ENCODE assay signal across 29 cellular contexts in genomic region chr20:5182615-5183254, GRCh38. TPM values are rescaled to one million over a fixed set of nuclear protein-coding genes. Genes with fewer than 3 reads are reported as not detected.
DNase-seq lines count a peak whose midpoint lies in the region; ATAC-seq and TF ChIP-seq lines count a peak whose summit lies in the region.
"Had no signal": no experiment of that assay in that cellular context is flagged by ENCODE, and none has a peak within 500 bp of the region (broad histone marks: within the 10 kb centered on the region; RNA-seq: fewer than 3 reads in every experiment).

No MANE protein-coding gene starts in this region.

- H3K4me3 Mint-ChIP-seq in activated CD4-positive, alpha-beta T cell treated with anti-CD3 and anti-CD28 coated beads, Interleukin-2, amount 10 ng/mL, durations not matched to agents 24 days and 14 days = no peak overlapping the region
- H3K4me3 Mint-ChIP-seq: B cell, immature natural killer cell, natural killer cell had no signal

- peak overlapping the region; percentile 2 to 24 for H3K27ac Mint-ChIP-seq in activated naive CD4-positive, alpha-beta T cell treated with anti-CD3 and anti-CD28 coated beads, Interleukin-2, amount 50 U/mL, for 72 hours
- no peak overlapping the region for H3K27ac Mint-ChIP-seq in activated CD4-positive, alpha-beta T cell treated with anti-CD3 and anti-CD28 coated beads, Interleukin-2, amount 10 ng/mL, durations not matched to agents 24 days and 14 days
- H3K27ac Mint-ChIP-seq: B cell, natural killer cell had no signal

- no peaks in the 10 kb centered on the region for H3K36me3 Mint-ChIP-seq in activated naive CD4-positive, alpha-beta T cell treated with anti-CD3 and anti-CD28 coated beads, Interleukin-2, amount 50 U/mL, for 72 hours
- H3K36me3 Mint-ChIP-seq in activated CD4-positive, alpha-beta T cell treated with anti-CD3 and anti-CD28 coated beads, Interleukin-2, amount 10 ng/mL, durations not matched to agents 24 days and 14 days (ENCODE audit: low read depth) = peaks cover 33% of the 10 kb centered on the region

- H3K27me3 ChIP-seq in ascending aorta (no peaks in the 10 kb centered on the region), liver (ENCODE audit: control insufficient read depth in 4 of 4, insufficient read depth in 4 of 4, low read length in 3 of 4) (no peaks in the 10 kb centered on the region), tibial artery (no peaks in the 10 kb centered on the region)
- H3K27me3 ChIP-seq: brain microvascular endothelial cell, colonic mucosa, esophagus muscularis mucosa, left lung, MG63, pancreas had no signal

- H3K4me3 ChIP-seq in ascending aorta (no peak overlapping the region), liver (ENCODE audit: low read depth in 1 of 3, low read length in 3 of 3) (no peak overlapping the region), tibial artery (no peak overlapping the region)
- H3K4me3 ChIP-seq: A549, colonic mucosa, esophagus muscularis mucosa, K562, left lung, MG63, pancreas had no signal

- WGBS in liver = 62% methylated on average over 2 of the region's 2 CpGs

- H3K9me3 ChIP-seq in ascending aorta = no peaks in the 10 kb centered on the region
- H3K9me3 ChIP-seq in liver (ENCODE audit: control insufficient read depth in 4 of 4, low read length in 3 of 4) = no peaks in the 10 kb centered on the region
- H3K9me3 ChIP-seq in tibial artery = no peaks in the 10 kb centered on the region
- H3K9me3 ChIP-seq: A549, colonic mucosa, esophagus muscularis mucosa, left lung, MG63, pancreas had no signal

- H3K27ac ChIP-seq in ascending aorta (peak overlapping the region; percentile 56 to 81), liver (ENCODE audit: low read depth in 1 of 2, low read length in 2 of 2) (peak overlapping the region in 1 of 2 donors; percentile 84), tibial artery (peak overlapping the region; percentile 64 to 70)
- H3K27ac ChIP-seq: A549, colonic mucosa, esophagus muscularis mucosa, left lung, pancreas had no signal

- H3K4me1 ChIP-seq in ascending aorta = peaks cover 12 to 28% of the 10 kb centered on the region in 2 donors
- H3K4me1 ChIP-seq in liver (ENCODE audit: control insufficient read depth in 4 of 4, insufficient read depth in 4 of 4, low read length in 3 of 4) = peaks cover 0 to 28% (median 24%) of the 10 kb centered on the region in 4 donors
- peaks cover 0 to 60% (median 22%) of the 10 kb centered on the region in 4 donors for H3K4me1 ChIP-seq in tibial artery
- H3K4me1 ChIP-seq: colonic mucosa, left lung, pancreas had no signal

- H3K9ac ChIP-seq in liver (ENCODE audit: low read depth in 1 of 2, low read length in 2 of 2) = no peak overlapping the region

- no peak for ATAC-seq in activated naive CD4-positive, alpha-beta T cell treated with anti-CD3 and anti-CD28 coated beads, Interleukin-2, amount 50 U/mL, for 72 hours
- ATAC-seq: A549, K562, left lung, natural killer cell, pancreas, sciatic nerve had no signal

- no peaks in the 10 kb centered on the region for H3K9me3 Mint-ChIP-seq in activated naive CD4-positive, alpha-beta T cell treated with anti-CD3 and anti-CD28 coated beads, Interleukin-2, amount 50 U/mL, for 72 hours
- H3K9me3 Mint-ChIP-seq in activated CD4-positive, alpha-beta T cell treated with anti-CD3 and anti-CD28 coated beads, Interleukin-2, amount 10 ng/mL, durations not matched to agents 24 days and 14 days = no peaks in the 10 kb centered on the region
- H3K9me3 Mint-ChIP-seq: immature natural killer cell, natural killer cell had no signal

- H3K4me1 Mint-ChIP-seq in activated CD4-positive, alpha-beta T cell treated with anti-CD3 and anti-CD28 coated beads, Interleukin-2, amount 10 ng/mL, durations not matched to agents 24 days and 14 days = peaks cover 6% of the 10 kb centered on the region

- intact Hi-C loops in ascending aorta (cut with DNase I) = loop anchor here (1.0 kb wide), 1 partner anchor 56 kb away; no protein-coding TSS in a partner anchor
- intact Hi-C loops in tibial artery (cut with DNase I; ENCODE audit: low total_unique reads) = no loop called here
- intact Hi-C loops in activated CD4-positive, alpha-beta T cell treated with anti-CD3 and anti-CD28 coated beads, Interleukin-2, amount 10 ng/mL, durations not matched to agents 24 days and 14 days (cut with micrococcal nuclease) = no loop called here

- peaks cover 47 to 70% of the 10 kb centered on the region in 2 donors for H3K36me3 ChIP-seq in ascending aorta
- peaks cover 0 to 33% (median 17%) of the 10 kb centered on the region in 4 donors for H3K36me3 ChIP-seq in liver (ENCODE audit: control insufficient read depth in 4 of 4, insufficient read depth in 3 of 4, low read depth in 1 of 4, low read length in 3 of 4)
- H3K36me3 ChIP-seq in tibial artery = peaks cover 43 to 78% (median 69%) of the 10 kb centered on the region in 3 donors
- H3K36me3 ChIP-seq: colonic mucosa had no signal

- no peaks in the 10 kb centered on the region for H3K27me3 Mint-ChIP-seq in activated CD4-positive, alpha-beta T cell treated with anti-CD3 and anti-CD28 coated beads, Interleukin-2, amount 10 ng/mL, durations not matched to agents 24 days and 14 days
- H3K27me3 Mint-ChIP-seq: B cell had no signal

- no peak for TF ChIP-seq RAD21 in liver (IDR thresholded peaks at IDR 0.05)

- no peak for DNase-seq in activated naive CD4-positive, alpha-beta T cell treated with anti-CD3 and anti-CD28 coated beads, Interleukin-2, amount 50 U/mL, for 72 hours (ENCODE audit: low spot score in 2 of 2)
- DNase-seq in activated naive CD4-positive, alpha-beta T cell treated with Interleukin-2 at 50 U/mL for 16 hours = no peak
- DNase-seq in ascending aorta (ENCODE audit: low spot score in 2 of 2) = no peak
- no peak for DNase-seq in tibial artery
- no peak for DNase-seq in SW480 (ENCODE audit: low spot score)
- no peak for DNase-seq in DMS153 (lab: John Stamatoyannopoulos, UW)
- no peak for DNase-seq in activated CD4-positive, alpha-beta T cell treated with anti-CD3 and anti-CD28 coated beads, Interleukin-2, amount 10 ng/mL, durations not matched to agents 24 days and 14 days
- DNase-seq: activated CD4-positive, CD25-positive, alpha-beta regulatory T cell treated with anti-CD3 and anti-CD28 coated beads, Interleukin-2, amount 50 U/mL, for 72 hours; colonic mucosa; DMS53; hippocampal formation; immature natural killer cell; left lung; MG63; midbrain; natural killer cell; NCI-H1436; NCI-H2107; NCI-H446; pancreas; SHP77; stimulated activated CD4-positive, alpha-beta T cell treated with anti-CD3 and anti-CD28 coated beads, Interleukin-15, amount 100 ng/mL, for 24 hours had no signal

- TF ChIP-seq CTCF in ascending aorta (IDR thresholded peaks at IDR 0.05) = no peak
- no peak for TF ChIP-seq CTCF in liver (IDR thresholded peaks at IDR 0.05; ENCODE audit: low read depth, low read length, missing input control)
- no peak for TF ChIP-seq CTCF in tibial artery (IDR thresholded peaks at IDR 0.05)

TF ChIP-seq in liver, 16 proteins besides CTCF, POLR2A, EP300 and RAD21:
- TF ChIP-seq SP1 (IDR thresholded peaks at IDR 0.05) (peak; percentile 10), HNF4A (conservative IDR thresholded peaks at IDR 0.05) (no peak), RXRA (IDR thresholded peaks at IDR 0.05) (peak in 1 of 2 donors; percentile 23)

RNA-seq across cellular contexts. Expression of gene CDS2, which starts 55.9 kb away (rescaled TPM):
- 10 to 100 TPM; 40.3 to 40.8 TPM for total RNA-seq in activated naive CD4-positive, alpha-beta T cell treated with anti-CD3 and anti-CD28 coated beads, Interleukin-2, amount 50 U/mL, for 72 hours
- total RNA-seq in ascending aorta = 41.4 TPM
- 10 to 100 TPM; 17.6 to 31.6 TPM for total RNA-seq in liver
- 10 to 100 TPM in 1 of 2 donors, 1 to 10 TPM in 1; 9.6 to 11.2 TPM for polyA plus RNA-seq in liver
- 34.7 and 39.2 TPM in 2 replicates for total RNA-seq in activated CD4-positive, alpha-beta T cell treated with anti-CD3 and anti-CD28 coated beads, Interleukin-2, amount 10 ng/mL, durations not matched to agents 24 days and 14 days
